1 cellular context compared by ENCODE assay signal in the genomic region with DNA sequence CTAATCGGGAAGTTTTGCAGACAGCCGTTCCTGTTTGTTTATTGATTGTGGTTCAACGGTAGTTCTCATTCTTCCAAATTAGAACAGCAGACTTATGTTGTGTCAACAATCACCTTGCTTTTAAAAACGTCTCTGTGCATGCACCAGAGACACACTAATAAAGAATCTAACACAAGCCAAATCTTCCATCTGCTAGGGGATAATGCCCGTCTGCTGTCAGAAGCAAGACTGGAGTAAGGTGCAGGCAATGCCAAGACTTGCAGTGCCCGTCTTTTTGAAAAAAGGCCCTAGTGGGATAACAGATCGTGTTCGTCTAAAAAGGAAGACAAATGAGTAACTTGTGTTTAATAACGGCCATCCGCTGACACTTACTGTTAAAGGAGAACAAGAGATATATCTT.
TF ChIP-seq lines count a peak whose summit lies in the region.

No MANE protein-coding gene starts in this region.

TF ChIP-seq in GM23338, 12 proteins besides CTCF, POLR2A, EP300 and RAD21 (continued from another document):
- TF ChIP-seq ZNF462 (CRISPR knock-in tag; IDR thresholded peaks at IDR 0.05) (no peak), CREB1 (CRISPR knock-in tag; IDR thresholded peaks at IDR 0.05; ENCODE audit: low read depth) (no peak), ZNF331 (CRISPR knock-in tag; IDR thresholded peaks at IDR 0.05; ENCODE audit: low read depth) (no peak), EZH2 (IDR thresholded peaks at IDR 0.05; ENCODE audit: low read depth, unreplicated experiment) (no peak), REST (IDR thresholded peaks at IDR 0.05; ENCODE audit: unreplicated experiment) (no peak), POLR2AphosphoS5 (IDR thresholded peaks at IDR 0.05; ENCODE audit: low read depth) (no peak), EZH2phosphoT487 (IDR thresholded peaks at IDR 0.05; ENCODE audit: unreplicated experiment) (no peak), STAT1 (IDR thresholded peaks at IDR 0.05; ENCODE audit: unreplicated experiment) (no peak), JUNB (IDR thresholded peaks at IDR 0.05; ENCODE audit: unreplicated experiment) (no peak)
- TF ChIP-seq, protein P1, sequence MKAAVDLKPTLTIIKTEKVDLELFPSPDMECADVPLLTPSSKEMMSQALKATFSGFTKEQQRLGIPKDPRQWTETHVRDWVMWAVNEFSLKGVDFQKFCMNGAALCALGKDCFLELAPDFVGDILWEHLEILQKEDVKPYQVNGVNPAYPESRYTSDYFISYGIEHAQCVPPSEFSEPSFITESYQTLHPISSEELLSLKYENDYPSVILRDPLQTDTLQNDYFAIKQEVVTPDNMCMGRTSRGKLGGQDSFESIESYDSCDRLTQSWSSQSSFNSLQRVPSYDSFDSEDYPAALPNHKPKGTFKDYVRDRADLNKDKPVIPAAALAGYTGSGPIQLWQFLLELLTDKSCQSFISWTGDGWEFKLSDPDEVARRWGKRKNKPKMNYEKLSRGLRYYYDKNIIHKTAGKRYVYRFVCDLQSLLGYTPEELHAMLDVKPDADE (IDR thresholded peaks at IDR 0.05): no peak
TF ChIP-seq in GM23338: peak in this region for 0.
